Comparison of ENCODE assay signal across 15 cellular contexts in genomic region chr15:71753346-71753745, GRCh38. TPM values are rescaled to one million over a fixed set of nuclear protein-coding genes. Genes with fewer than 3 reads are reported as not detected.
DNase-seq lines count a peak whose midpoint lies in the region; ATAC-seq, FAIRE-seq and TF ChIP-seq lines count a peak whose summit lies in the region.
"Had no signal": no experiment of that assay in that cellular context is flagged by ENCODE, and none has a peak within 500 bp of the region (broad histone marks: within the 10 kb centered on the region; RNA-seq: fewer than 3 reads in every experiment).

No MANE protein-coding gene starts in this region.

- intact Hi-C loops in Panc1 (cut with micrococcal nuclease; ENCODE audit: unreplicated experiment): no loop called here
- intact Hi-C loops in endothelial cell of umbilical vein (cut with micrococcal nuclease): loop anchor here (2.0 to 5.0 kb wide), 2 partner anchors 99 to 367 kb away; no protein-coding TSS in a partner anchor
- intact Hi-C loops in mucosa of descending colon (cut with DNase I, micrococcal nuclease): loop anchor here in 1 of 2 donors (10.0 kb wide), 1 partner anchor 51 kb away; no protein-coding TSS in a partner anchor
- intact Hi-C loops in vagina (cut with DNase I): no loop called here

- H3K27me3 ChIP-seq in Panc1 (ENCODE audit: control insufficient read depth, insufficient read depth, low read length): no peaks in the 10 kb centered on the region
- H3K27me3 ChIP-seq in endothelial cell of umbilical vein (ENCODE audit: control insufficient read depth in 2 of 2, insufficient read depth in 2 of 2, low read length in 2 of 2): no peaks in the 10 kb centered on the region
- no peaks in the 10 kb centered on the region for H3K27me3 ChIP-seq in vagina

- H3K4me3 ChIP-seq in Panc1 (ENCODE audit: low read depth in 2 of 2, low read length in 2 of 2) (no peak overlapping the region), endothelial cell of umbilical vein (replicated peaks in 1 of 3; ENCODE audit: insufficient read depth in 1 of 3, low read depth in 1 of 3, low read length in 3 of 3) (no peak overlapping the region), mucosa of descending colon (no peak overlapping the region), vagina (no peak overlapping the region)
- H3K4me3 ChIP-seq: GM12878, SK-N-MC had no signal

- FAIRE-seq in endothelial cell of umbilical vein (lab: Jason Lieb, UNC): no peak
- FAIRE-seq: GM12878 had no signal

- POLR2A ChIA-PET in Panc1 (lab: Charles Lee): interaction anchor here (0.5 kb wide), 1 partner anchor 352 kb away, joined by 4 read pairs; no protein-coding TSS in a partner anchor
- POLR2A ChIA-PET in endothelial cell of umbilical vein (lab: Charles Lee): interaction anchor here (1.0 to 1.9 kb wide), 3 partner anchors 35 to 49 kb away, joined by 3 to 5 read pairs (median 3); no protein-coding TSS in a partner anchor

- CTCF ChIA-PET in Panc1 (lab: Charles Lee): interaction anchor here (0.6 to 2.9 kb wide), 4 partner anchors 9 to 215 kb away, joined by 3 to 18 read pairs (median 8); no protein-coding TSS in a partner anchor
- CTCF ChIA-PET in endothelial cell of umbilical vein (lab: Charles Lee): interaction anchor here (0.6 to 6.1 kb wide), 38 partner anchors 8 to 778 kb away, joined by 3 to 235 read pairs (median 5); partner anchors contain the start of genes MYO9A and SENP8

- H3K27ac ChIP-seq in Panc1 (ENCODE audit: low read length) (peak overlapping the region; percentile 45; the same call in 1 of the 2 replicates), endothelial cell of umbilical vein (ENCODE audit: insufficient read depth, low read depth, low read length) (peak overlapping the region; percentile 54), vagina (no peak overlapping the region)
- H3K27ac ChIP-seq: SK-N-MC had no signal

- DNase-seq in AG20443 (ENCODE audit: low spot score) (peak; percentile 27), Panc1 (ENCODE audit: low read depth, low spot score) (no peak), endothelial cell of umbilical vein (ENCODE audit: low read depth, low spot score) (peak; percentile 8), mucosa of descending colon (no peak), iPS-NIHi11 (ENCODE audit: low spot score) (no peak), vagina (ENCODE audit: extremely low spot score in 2 of 2) (no peak), GM13976 (ENCODE audit: low spot score) (no peak), SIG-M5 treated with dmso at 0.1 percent for 504 hours (lab: John Stamatoyannopoulos, UW; ENCODE audit: unreplicated experiment) (no peak)
- DNase-seq: activated naive CD4-positive, alpha-beta T cell treated with Interleukin-2 at 50 U/mL for 16 hours; central memory CD4-positive, alpha-beta T cell; DMS79; KG1; NCI-H187 treated with DMSO at 0.1 percent for 48 hours had no signal

- no peaks in the 10 kb centered on the region for H4K20me1 ChIP-seq in endothelial cell of umbilical vein (replicated peaks; ENCODE audit: control insufficient read depth, extremely low read depth, insufficient read depth, low read length)

- H3K4me2 ChIP-seq in endothelial cell of umbilical vein (ENCODE audit: insufficient read depth, low read length): peak overlapping the region; percentile 2

- H3K36me3 ChIP-seq in Panc1 (ENCODE audit: control insufficient read depth, insufficient read depth, low read length) (no peaks in the 10 kb centered on the region), endothelial cell of umbilical vein (ENCODE audit: control insufficient read depth in 2 of 2, extremely low read depth in 1 of 2, insufficient read depth in 2 of 2, low read length in 2 of 2) (no peaks in the 10 kb centered on the region), mucosa of descending colon (ENCODE audit: low read depth) (no peaks in the 10 kb centered on the region), vagina (no peaks in the 10 kb centered on the region)

- peak overlapping the region; percentile 26 for H2AFZ ChIP-seq in endothelial cell of umbilical vein (ENCODE audit: low read depth, low read length)

- H3K4me1 ChIP-seq in Panc1 (ENCODE audit: control insufficient read depth, insufficient read depth, low read length): peaks cover 12% of the 10 kb centered on the region
- H3K4me1 ChIP-seq in endothelial cell of umbilical vein (ENCODE audit: control insufficient read depth, extremely low read depth, insufficient read depth, low read length): peaks cover 41% of the 10 kb centered on the region
- peaks cover 45% of the 10 kb centered on the region for H3K4me1 ChIP-seq in mucosa of descending colon (ENCODE audit: low read depth)
- peaks cover 20% of the 10 kb centered on the region for H3K4me1 ChIP-seq in vagina

- in situ Hi-C loops in Panc1 (cut with HindIII; ENCODE audit: low pct_unique_long_range_greater_than_20kb, low sequenced_read_pairs) (no loop called here), GM13976 (cut with MboI; ENCODE audit: low sequenced_read_pairs, unreplicated experiment) (no loop called here)

- ATAC-seq in Panc1 (no peak), mucosa of descending colon (peak; percentile 13)

- no peaks in the 10 kb centered on the region for H3K79me2 ChIP-seq in endothelial cell of umbilical vein (ENCODE audit: control insufficient read depth, insufficient read depth, low read length)

- dilution Hi-C loops in endothelial cell of umbilical vein (cut with MboI; ENCODE audit: extremely low pct_ligation_motif_present, low sequenced_read_pairs): no loop called here

- no TSS peak for BruUV-seq in Panc1 (replicated peaks; lab: Mats Ljungman, UMichigan)
- BruUV-seq in endothelial cell of umbilical vein (replicated peaks; lab: Mats Ljungman, UMichigan): no TSS peak

- H3K9me1 ChIP-seq in endothelial cell of umbilical vein (replicated peaks; ENCODE audit: control insufficient read depth, extremely low read depth, insufficient read depth, low read length): no peaks in the 10 kb centered on the region

- H3K9ac ChIP-seq in endothelial cell of umbilical vein (replicated peaks; ENCODE audit: extremely low read depth, insufficient read depth, low read length): no peak overlapping the region

- TF ChIP-seq CTCF in Panc1 (IDR thresholded peaks at IDR 0.05) (no peak), endothelial cell of umbilical vein (IDR thresholded peaks at IDR 0.05; ENCODE audit: extremely low read depth in 1 of 2, insufficient read depth in 1 of 2, low read depth in 1 of 2, low read length in 2 of 2) (no peak), mucosa of descending colon (IDR thresholded peaks at IDR 0.05) (no peak), vagina (IDR thresholded peaks at IDR 0.05) (no peak), GM13976 (IDR thresholded peaks at IDR 0.05; ENCODE audit: borderline replicate concordance, control extremely low read depth, extremely low read depth, insufficient read depth, missing control alignments) (no peak)

- H3K9me3 ChIP-seq in Panc1 (ENCODE audit: control insufficient read depth, insufficient read depth, low read depth, low read length) (peaks cover 6% of the 10 kb centered on the region; the same call in 1 of the 2 replicates), endothelial cell of umbilical vein (replicated peaks; ENCODE audit: control insufficient read depth, insufficient read depth, low read length) (no peaks in the 10 kb centered on the region), mucosa of descending colon (no peaks in the 10 kb centered on the region), vagina (no peaks in the 10 kb centered on the region)

- TF ChIP-seq POLR2A in endothelial cell of umbilical vein (IDR thresholded peaks at IDR 0.05; ENCODE audit: low read depth, low read length): no peak
- no peak for TF ChIP-seq POLR2A in vagina (IDR thresholded peaks at IDR 0.05)

TF ChIP-seq in endothelial cell of umbilical vein, 7 proteins besides CTCF, POLR2A, EP300 and RAD21:
- TF ChIP-seq GATA2 (IDR thresholded peaks at IDR 0.05; ENCODE audit: insufficient read depth, insufficient read length, low read depth, low read length) (no peak), FOS (IDR thresholded peaks at IDR 0.05; ENCODE audit: borderline replicate concordance, insufficient read depth, low read length) (no peak), MYC (IDR thresholded peaks at IDR 0.05; ENCODE audit: low read depth, low read length) (no peak), EZH2 (IDR thresholded peaks at IDR 0.05; ENCODE audit: borderline replicate concordance, low read depth, low read length, severe bottlenecking) (no peak), POLR2AphosphoS5 (IDR thresholded peaks at IDR 0.05; ENCODE audit: insufficient read depth, low read depth, low read length) (no peak), MAX (IDR thresholded peaks at IDR 0.05; ENCODE audit: insufficient read depth, insufficient read length) (no peak), JUN (IDR thresholded peaks at IDR 0.05; ENCODE audit: borderline replicate concordance, insufficient read depth, insufficient read length, low read depth) (no peak)
TF ChIP-seq in endothelial cell of umbilical vein: peak in this region for 0.

RNA-seq across cellular contexts. Expression of gene NR2E3, which starts 57.0 kb away (rescaled TPM):
- total RNA-seq in Panc1 (2021; ENCODE audit: unreplicated experiment): 0.98 TPM
- polyA plus RNA-seq in Panc1 (2012; ENCODE audit: insufficient read length): 0.27 TPM
- 0.25 and 0.38 TPM in 2 replicates for total RNA-seq in endothelial cell of umbilical vein
- polyA plus RNA-seq in endothelial cell of umbilical vein: 0.03 and 0.04 TPM in 2 replicates
- polyA plus RNA-seq in endothelial cell of umbilical vein (2011; cell fraction: cytosol; rRNA removed): 0.03 TPM in 1 of 2 replicates, not detected in the other
- polyA plus RNA-seq in endothelial cell of umbilical vein (2011; cell fraction: nucleus; rRNA removed): 0.37 and 0.42 TPM in 2 replicates
- 0.10 and 0.50 TPM in 2 replicates for polyA plus RNA-seq in endothelial cell of umbilical vein (2012)
- polyA minus RNA-seq in endothelial cell of umbilical vein: 0.15 TPM in 1 of 2 replicates, not detected in the other
- polyA minus RNA-seq in endothelial cell of umbilical vein (2011; cell fraction: cytosol; rRNA and poly(A)+ RNA removed): not detected
- 1.1 and 2.3 TPM in 2 replicates for polyA minus RNA-seq in endothelial cell of umbilical vein (2011; cell fraction: nucleus; rRNA and poly(A)+ RNA removed)
- 1 to 10 TPM in 1 of 3 donors, under 1 TPM in 2; 0.34 to 1.2 (median 0.60) TPM for total RNA-seq in mucosa of descending colon
- total RNA-seq in vagina: 0.98 TPM
- total RNA-seq: GM12878 had no signal

Comparison
In these comparisons a context has a peak if more than half of its experiments do, and no peak if none do; other contexts are left out.
1. DNase-seq: peak in AG20443 (single experiment) and endothelial cell of umbilical vein (single experiment); none in Panc1 (single experiment), mucosa of descending colon (0 of 3), iPS-NIHi11 (single experiment), vagina (0 of 2), GM13976 (single experiment) and SIG-M5 treated with dmso at 0.1 percent for 504 hours (single experiment).